Comparison of ENCODE assay signal across 1 cellular context in genomic region chr9:105243935-105244273, GRCh38.
TF ChIP-seq lines count a peak whose summit lies in the region.

No MANE protein-coding gene starts in this region.

TF ChIP-seq in GM12878, 131 proteins besides CTCF, POLR2A, EP300 and RAD21 (continued from another document):
- no peak for TF ChIP-seq PBX3 (IDR thresholded peaks at IDR 0.05; ENCODE audit: insufficient replicate concordance, low read depth, low read length)
TF ChIP-seq in GM12878: peak in this region for 2.
